In genomic region chr11:90223248-90223585, GRCh38 we compare ENCODE assay signal across 8 cellular contexts. TPM values are rescaled to one million over a fixed set of nuclear protein-coding genes. Genes with fewer than 3 reads are reported as not detected.
DNase-seq lines count a peak whose midpoint lies in the region; ATAC-seq and TF ChIP-seq lines count a peak whose summit lies in the region.

No MANE protein-coding gene starts in this region.

- H3K4me3 Mint-ChIP-seq in Calu3 (ENCODE audit: low read depth, unreplicated experiment) (peak overlapping the region; percentile 88), T-helper 17 cell (peak overlapping the region; percentile 98)

- H3K9me3 Mint-ChIP-seq in Calu3 (ENCODE audit: low read depth, unreplicated experiment): no peaks in the 10 kb centered on the region

- H3K27ac Mint-ChIP-seq in Calu3 (ENCODE audit: unreplicated experiment) (peak overlapping the region; percentile 75), T-helper 17 cell (peak overlapping the region; percentile 93)

- no peaks in the 10 kb centered on the region for H3K27me3 Mint-ChIP-seq in Calu3 (ENCODE audit: unreplicated experiment)
- H3K27me3 Mint-ChIP-seq in T-helper 17 cell: no peaks in the 10 kb centered on the region

- ATAC-seq in T-helper 17 cell (peak; percentile 73), heart right ventricle (peak; percentile 64 to 81 (median 78)), HG03442 (IDR thresholded peaks at IDR 0.05; ENCODE audit: unreplicated experiment) (no peak)

- H3K4me1 Mint-ChIP-seq in Calu3 (ENCODE audit: low read depth, unreplicated experiment): peaks cover 14% of the 10 kb centered on the region
- peaks cover 37% of the 10 kb centered on the region for H3K4me1 Mint-ChIP-seq in T-helper 17 cell

- H3K27me3 ChIP-seq in heart right ventricle: no peaks in the 10 kb centered on the region

- H3K27ac ChIP-seq in HEK293 (ENCODE audit: extremely low read depth, low read depth, low read length): peak overlapping the region; percentile 62; the same call in 1 of the 2 replicates
- H3K27ac ChIP-seq in heart right ventricle: peak overlapping the region; percentile 61 to 96 (median 92)

- TF ChIP-seq CTCF in Calu3 (IDR thresholded peaks at IDR 0.05; ENCODE audit: unreplicated experiment) (no peak), HEK293 (tag by site-specific recombination; IDR thresholded peaks at IDR 0.05) (no peak), heart right ventricle (IDR thresholded peaks at IDR 0.05) (no peak), GM20000 (IDR thresholded peaks at IDR 0.05; ENCODE audit: extremely low read depth, missing control alignments) (no peak)

- BruUV-seq in Calu3 (replicated peaks; lab: Mats Ljungman, UMichigan): TSS peak; percentile 75

- POLR2A ChIA-PET in HEK293 (lab: Yijun Ruan, JAX): interaction anchor here (0.5 to 0.9 kb wide), 2 partner anchors 27 to 89 kb away, joined by 4 to 5 read pairs; partner anchors contain the start of gene NAALAD2

- CTCF ChIA-PET in Calu3 (lab: Charles Lee) (no interaction called here), HEK293 (lab: Yijun Ruan, JAX) (interaction anchor here (0.6 kb wide), 1 partner anchor 19 kb away, joined by 3 read pairs; no protein-coding TSS in a partner anchor)

- WGBS in heart right ventricle, 2 donors: 1% methylated on average over 12 of the region's 12 CpGs

- no peaks in the 10 kb centered on the region for H3K4me1 ChIP-seq in HEK293 (ENCODE audit: control insufficient read depth, insufficient read depth, low read length)
- peaks cover 0 to 47% (median 37%) of the 10 kb centered on the region in 9 donors for H3K4me1 ChIP-seq in heart right ventricle

- H3K36me3 Mint-ChIP-seq in Calu3 (ENCODE audit: insufficient read depth, unreplicated experiment) (peaks cover 33% of the 10 kb centered on the region), T-helper 17 cell (ENCODE audit: low read depth) (peaks cover 7% of the 10 kb centered on the region)

- H3K36me3 ChIP-seq in HEK293 (ENCODE audit: control insufficient read depth in 2 of 2, insufficient read depth in 1 of 2, low read length in 2 of 2) (no peaks in the 10 kb centered on the region), heart right ventricle (no peaks in the 10 kb centered on the region)

- H3K4me3 ChIP-seq in HEK293 (ENCODE audit: low read depth, low read length) (peak overlapping the region; percentile 92), heart right ventricle (peak overlapping the region; percentile 67 to 92 (median 86)), skeletal muscle cell (ENCODE audit: low read depth, low read length) (peak overlapping the region; percentile 91)

- H3K9me3 ChIP-seq in HEK293 (ENCODE audit: control insufficient read depth, insufficient read depth, low read depth, low read length): no peaks in the 10 kb centered on the region
- H3K9me3 ChIP-seq in T-helper 17 cell (ENCODE audit: control insufficient read depth, low read length, poor library complexity, severe bottlenecking): no peaks in the 10 kb centered on the region
- H3K9me3 ChIP-seq in heart right ventricle: no peaks in the 10 kb centered on the region

- DNase-seq in Calu3 (no peak), T-helper 17 cell (no peak), heart right ventricle (no peak), skeletal muscle cell (ENCODE audit: low read depth) (no peak), GM20000 (ENCODE audit: low spot score) (no peak)
- no peak for DNase-seq in activated CD4-positive, alpha-beta T cell treated with anti-CD3 and anti-CD28 coated beads, Interleukin-2, amount 50 U/mL, for 48 hours

- intact Hi-C loops in Calu3 (cut with micrococcal nuclease; ENCODE audit: unreplicated experiment) (no loop called here), heart right ventricle (cut with DNase I) (loop anchor here in 1 of 10 donors (2.0 kb wide), 1 partner anchor 18 kb away; no protein-coding TSS in a partner anchor)

TF ChIP-seq in HEK293, 187 proteins besides CTCF, POLR2A, EP300 and RAD21:
- TF ChIP-seq ZNF654 (tag by site-specific recombination; IDR thresholded peaks at IDR 0.05; ENCODE audit: low read depth) (no peak), ZNF341 (tag by site-specific recombination; IDR thresholded peaks at IDR 0.05; ENCODE audit: low read depth) (peak; percentile 12; the same call in 1 of the 2 replicates), PRDM10 (tag by site-specific recombination; IDR thresholded peaks at IDR 0.05) (peak; percentile 61; the same call in 1 of the 2 replicates), ZNF561 (tag by site-specific recombination; IDR thresholded peaks at IDR 0.05; ENCODE audit: borderline replicate concordance) (no peak), ZNF2 (tag by site-specific recombination; IDR thresholded peaks at IDR 0.05) (0 out of 2 replicates have a peak, but pooled peaks have one; percentile 7), KLF9 (tag by site-specific recombination; IDR thresholded peaks at IDR 0.05; ENCODE audit: low read depth) (0 out of 2 replicates have a peak, but pooled peaks have one; percentile 2), ZNF202 (tag by site-specific recombination; IDR thresholded peaks at IDR 0.05; ENCODE audit: borderline replicate concordance) (no peak), ZNF391 (tag by site-specific recombination; IDR thresholded peaks at IDR 0.05; ENCODE audit: borderline replicate concordance, low read depth) (no peak), ZNF48 (tag by site-specific recombination; IDR thresholded peaks at IDR 0.05) (no peak), ZSCAN23 (tag by site-specific recombination; IDR thresholded peaks at IDR 0.05) (no peak), ZNF692 (tag by site-specific recombination; IDR thresholded peaks at IDR 0.05) (no peak), ZNF211 (tag by site-specific recombination; IDR thresholded peaks at IDR 0.05; ENCODE audit: low read depth) (no peak), ZNF335 (tag by site-specific recombination; conservative IDR thresholded peaks at IDR 0.05) (peak; percentile 19), ZBTB48 (tag by site-specific recombination; IDR thresholded peaks at IDR 0.05) (peak; percentile 93), ZNF670 (tag by site-specific recombination; IDR thresholded peaks at IDR 0.05; ENCODE audit: low read depth) (no peak), ZNF423 (tag by site-specific recombination; IDR thresholded peaks at IDR 0.05) (no peak), HIC1 (tag by site-specific recombination; IDR thresholded peaks at IDR 0.05) (0 out of 2 replicates have a peak, but pooled peaks have one; percentile 5)

RNA-seq across cellular contexts. Expression of gene CHORDC1, which starts 0.4 kb away (rescaled TPM):
- 73.5 and 78.9 TPM in 2 replicates for total RNA-seq in Calu3 (2022)
- total RNA-seq in T-helper 17 cell: 10 to 100 TPM; 92.4 to 96.0 TPM
- 10 to 100 TPM; 22.4 to 38.1 (median 27.7) TPM for total RNA-seq in heart right ventricle
- polyA plus RNA-seq in heart right ventricle: 10 to 100 TPM; 23.8 to 36.1 TPM
